ENCODE assay signal across 27 cellular contexts in genomic region chr22:11325767-11326166, GRCh38.
"Had no signal": no experiment of that assay in that cellular context is flagged by ENCODE, and none has a peak within 500 bp of the region (broad histone marks: within the 10 kb centered on the region; RNA-seq: fewer than 3 reads in every experiment).

No MANE protein-coding gene starts in this region.

- H3K4me1 ChIP-seq: stomach, testis, thyroid gland, tibial artery, tibial nerve, transverse colon, upper lobe of left lung, upper lobe of right lung, uterus, vagina had no signal

- DNase-seq: stimulated activated CD4-positive, alpha-beta T cell treated with anti-CD3 and anti-CD28 coated beads, Interleukin-2, amount 100 ng/mL, for 24 hours; stimulated activated CD4-positive, alpha-beta T cell treated with anti-CD3 and anti-CD28 coated beads, Interleukin-2, amount 100 ng/mL, for 48 hours; stimulated activated CD4-positive, alpha-beta T cell treated with anti-CD3 and anti-CD28 coated beads, Interleukin-4, amount 100 ng/mL, for 1 hour; stimulated activated CD4-positive, alpha-beta T cell treated with anti-CD3 and anti-CD28 coated beads, Interleukin-4, amount 100 ng/mL, for 24 hours; stimulated activated CD4-positive, alpha-beta T cell treated with anti-CD3 and anti-CD28 coated beads, Interleukin-4, amount 100 ng/mL, for 4 hours; stimulated activated CD8-positive, alpha-beta memory T cell treated with anti-CD3 and anti-CD28 coated beads, Interleukin-4, amount 100 ng/mL, for 48 hours; stimulated activated naive B cell treated with anti-CD40 and anti-IgM and Interleukin-4, amounts not matched to agents 10 μg/mL and 1 μg/mL and 100 μg/mL, for 72 hours; stimulated activated naive CD4-positive, alpha-beta T cell; stimulated activated naive CD4-positive, alpha-beta T cell treated with Interleukin-2 at 50 U/mL for 16 hours; stimulated activated naive CD8-positive, alpha-beta T cell treated with anti-CD3 and anti-CD28 coated beads, Interleukin-15, amount 100 ng/mL, for 72 hours; stimulated activated naive CD8-positive, alpha-beta T cell treated with anti-CD3 and anti-CD28 coated beads, Interleukin-15, Interleukin-2, amounts not matched to agents 100 U/mL and 50 U/mL, for 24 hours; stomach; substantia nigra; testis; thyroid gland; tibial artery; transverse colon; upper lobe of left lung; upper lobe of right lung; uterus had no signal

- H3K9me3 ChIP-seq: testis, thyroid gland, uterus, vagina had no signal

- H3K36me3 Mint-ChIP-seq: stimulated activated effector memory CD8-positive, alpha-beta T cell treated with anti-CD3 and anti-CD28 coated beads, Interleukin-12 subunit alpha, Interleukin-12 subunit beta, amount 100 ng/mL, for 72 hours; stimulated activated memory B cell treated with anti-CD40 and anti-IgM and Interleukin-4, amounts not matched to agents 10 μg/mL and 1 μg/mL and 100 μg/mL, for 72 hours; stimulated activated naive B cell treated with anti-CD40 and anti-IgM and Interleukin-4, amounts not matched to agents 10 μg/mL and 1 μg/mL and 100 μg/mL, for 72 hours; type B pancreatic cell had no signal

- H3K27me3 ChIP-seq: stomach, testis, thyroid gland, tibial artery, tibial nerve, transverse colon, upper lobe of left lung, upper lobe of right lung, uterus, vagina had no signal

- ATAC-seq: stimulated activated effector memory CD8-positive, alpha-beta T cell treated with anti-CD3 and anti-CD28 coated beads, Interleukin-12 subunit alpha, Interleukin-12 subunit beta, amount 100 ng/mL, for 72 hours; stimulated activated memory B cell treated with anti-CD40 and anti-IgM and Interleukin-4, amounts not matched to agents 10 μg/mL and 1 μg/mL and 100 μg/mL, for 72 hours; stimulated activated naive B cell treated with anti-CD40 and anti-IgM and Interleukin-4, amounts not matched to agents 10 μg/mL and 1 μg/mL and 100 μg/mL, for 72 hours; stimulated activated naive CD8-positive, alpha-beta T cell treated with anti-CD3 and anti-CD28 coated beads, Interleukin-15, amount 100 ng/mL, for 72 hours; stimulated activated naive CD8-positive, alpha-beta T cell treated with anti-CD3 and anti-CD28 coated beads, Interleukin-15, Interleukin-2, amounts not matched to agents 100 U/mL and 50 U/mL, for 24 hours; upper lobe of right lung had no signal

- H3K4me3 ChIP-seq: stomach, testis, thoracic aorta, thyroid gland, tibial artery, tibial nerve, transverse colon, upper lobe of left lung, upper lobe of right lung, uterus, vagina had no signal

- H3K27ac Mint-ChIP-seq: stimulated activated effector memory CD8-positive, alpha-beta T cell treated with anti-CD3 and anti-CD28 coated beads, Interleukin-12 subunit alpha, Interleukin-12 subunit beta, amount 100 ng/mL, for 72 hours; stimulated activated memory B cell treated with anti-CD40 and anti-IgM and Interleukin-4, amounts not matched to agents 10 μg/mL and 1 μg/mL and 100 μg/mL, for 72 hours; stimulated activated naive B cell treated with anti-CD40 and anti-IgM and Interleukin-4, amounts not matched to agents 10 μg/mL and 1 μg/mL and 100 μg/mL, for 72 hours; stimulated activated naive CD8-positive, alpha-beta T cell treated with anti-CD3 and anti-CD28 coated beads, Interleukin-15, amount 100 ng/mL, for 72 hours; stimulated activated naive CD8-positive, alpha-beta T cell treated with anti-CD3 and anti-CD28 coated beads, Interleukin-15, Interleukin-2, amounts not matched to agents 100 ng/mL and 50 ng/mL, for 24 hours; type B pancreatic cell had no signal

- H3K36me3 ChIP-seq: stomach, thoracic aorta, thyroid gland, tibial artery, tibial nerve, transverse colon, upper lobe of left lung, upper lobe of right lung, uterus, vagina had no signal

- H3K27me3 Mint-ChIP-seq: stimulated activated memory B cell treated with anti-CD40 and anti-IgM and Interleukin-4, amounts not matched to agents 10 μg/mL and 1 μg/mL and 100 μg/mL, for 72 hours; stimulated activated naive B cell treated with anti-CD40 and anti-IgM and Interleukin-4, amounts not matched to agents 10 μg/mL and 1 μg/mL and 100 μg/mL, for 72 hours; stimulated activated naive CD8-positive, alpha-beta T cell treated with anti-CD3 and anti-CD28 coated beads, Interleukin-15, amount 100 ng/mL, for 72 hours; stimulated activated naive CD8-positive, alpha-beta T cell treated with anti-CD3 and anti-CD28 coated beads, Interleukin-15, Interleukin-2, amounts not matched to agents 100 ng/mL and 50 ng/mL, for 24 hours; type B pancreatic cell had no signal

- H3K4me1 Mint-ChIP-seq: stimulated activated effector memory CD8-positive, alpha-beta T cell treated with anti-CD3 and anti-CD28 coated beads, Interleukin-12 subunit alpha, Interleukin-12 subunit beta, amount 100 ng/mL, for 72 hours; stimulated activated memory B cell treated with anti-CD40 and anti-IgM and Interleukin-4, amounts not matched to agents 10 μg/mL and 1 μg/mL and 100 μg/mL, for 72 hours; stimulated activated naive B cell treated with anti-CD40 and anti-IgM and Interleukin-4, amounts not matched to agents 10 μg/mL and 1 μg/mL and 100 μg/mL, for 72 hours; stimulated activated naive CD8-positive, alpha-beta T cell treated with anti-CD3 and anti-CD28 coated beads, Interleukin-15, amount 100 ng/mL, for 72 hours had no signal

- H3K27ac ChIP-seq: stomach, testis, thoracic aorta, thyroid gland, tibial artery, tibial nerve, transverse colon, upper lobe of left lung, upper lobe of right lung, uterus, vagina had no signal

- H3K4me3 Mint-ChIP-seq: stimulated activated effector memory CD8-positive, alpha-beta T cell treated with anti-CD3 and anti-CD28 coated beads, Interleukin-12 subunit alpha, Interleukin-12 subunit beta, amount 100 ng/mL, for 72 hours; stimulated activated memory B cell treated with anti-CD40 and anti-IgM and Interleukin-4, amounts not matched to agents 10 μg/mL and 1 μg/mL and 100 μg/mL, for 72 hours; stimulated activated naive B cell treated with anti-CD40 and anti-IgM and Interleukin-4, amounts not matched to agents 10 μg/mL and 1 μg/mL and 100 μg/mL, for 72 hours; stimulated activated naive CD8-positive, alpha-beta T cell treated with anti-CD3 and anti-CD28 coated beads, Interleukin-15, amount 100 ng/mL, for 72 hours; stimulated activated naive CD8-positive, alpha-beta T cell treated with anti-CD3 and anti-CD28 coated beads, Interleukin-15, Interleukin-2, amounts not matched to agents 100 ng/mL and 50 ng/mL, for 24 hours; type B pancreatic cell had no signal
